9 cellular contexts compared by ENCODE assay signal in the genomic region with DNA sequence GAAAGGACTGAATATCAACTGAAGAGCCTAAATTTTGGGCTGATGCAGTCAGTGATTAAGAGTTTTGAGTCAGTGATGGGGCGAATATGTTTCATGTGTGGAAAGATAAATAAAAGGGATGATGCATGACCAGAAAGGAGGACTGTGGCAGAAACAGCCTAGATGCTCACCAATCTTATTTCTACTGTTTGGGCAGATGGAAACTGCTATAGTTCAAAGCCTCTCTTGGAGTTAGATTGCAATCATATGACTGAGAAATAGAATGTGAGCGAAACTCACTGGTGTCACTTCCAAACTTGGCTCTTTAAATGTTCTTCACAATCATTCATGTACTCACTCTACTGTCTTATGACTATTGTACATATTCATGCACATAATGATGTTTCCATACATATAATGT.
"Had no signal": no experiment of that assay in that cellular context is flagged by ENCODE, and none has a peak within 500 bp of the region (broad histone marks: within the 10 kb centered on the region; RNA-seq: fewer than 3 reads in every experiment).

No MANE protein-coding gene starts in this region.

- H3K27ac ChIP-seq: HL-60 had no signal

- H3K36me3 ChIP-seq: HAP-1 had no signal

- H3K36me3 Mint-ChIP-seq: IgD-negative memory B cell had no signal

- ATAC-seq: HCT116, HepG2 had no signal

- H3K9me3 Mint-ChIP-seq: HFFc6, IgD-negative memory B cell had no signal

- DNase-seq: GOT3, H7, HFFc6, KBM-7 had no signal

- H3K4me3 Mint-ChIP-seq: HFFc6, IgD-negative memory B cell had no signal

- H3K4me3 ChIP-seq: HAP-1 had no signal

- H3K9me3 ChIP-seq: HAP-1 had no signal

- H3K27ac Mint-ChIP-seq: HFFc6, IgD-negative memory B cell had no signal
